ENCODE assay signal across 33 cellular contexts in genomic region chr20:887137-887536, GRCh38. TPM values are rescaled to one million over a fixed set of nuclear protein-coding genes. Genes with fewer than 3 reads are reported as not detected.
"Had no signal": no experiment of that assay in that cellular context is flagged by ENCODE, and none has a peak within 500 bp of the region (broad histone marks: within the 10 kb centered on the region; RNA-seq: fewer than 3 reads in every experiment).

No MANE protein-coding gene starts in this region.

- H3K27ac Mint-ChIP-seq: activated CD4-positive, alpha-beta T cell treated with anti-CD3 and anti-CD28 coated beads, Interleukin-2, amount 10 ng/mL, durations not matched to agents 24 days and 14 days; activated CD8-positive, alpha-beta T cell treated with anti-CD3 and anti-CD28 coated beads for 36 hours; activated naive CD4-positive, alpha-beta T cell treated with anti-CD3 and anti-CD28 coated beads, Interleukin-2, amount 10 ng/mL, durations not matched to agents 7 days and 5 days; activated naive CD8-positive, alpha-beta T cell; activated naive CD8-positive, alpha-beta T cell treated with anti-CD3 and anti-CD28 coated beads, Interleukin-2, amount 50 U/mL, for 24 hours had no signal

- H3K9ac ChIP-seq: KMS-11 had no signal

- H3K27me3 ChIP-seq: Peyer's patch had no signal

- H3K27ac ChIP-seq: KMS-11, Peyer's patch had no signal

- H3K4me3 ChIP-seq: Peyer's patch had no signal

- H3K36me3 ChIP-seq: Peyer's patch had no signal

- H3K36me3 Mint-ChIP-seq: activated naive CD4-positive, alpha-beta T cell treated with anti-CD3 and anti-CD28 coated beads, Interleukin-2, amount 10 ng/mL, durations not matched to agents 7 days and 5 days; activated naive CD8-positive, alpha-beta T cell; brain had no signal

- DNase-seq: activated CD4-positive, alpha-beta T cell treated with anti-CD3 and anti-CD28 coated beads, Interleukin-2, amount 10 ng/mL, durations not matched to agents 24 days and 14 days; activated CD4-positive, alpha-beta T cell treated with anti-CD3 and anti-CD28 coated beads, Interleukin-2, amount 50 U/mL, for 4 hours; activated CD8-positive, alpha-beta T cell treated with anti-CD3 and anti-CD28 coated beads for 36 hours; activated effector memory CD4-positive, alpha-beta T cell treated with Interleukin-2 at 50 U/mL for 16 hours; activated naive CD4-positive, alpha-beta T cell treated with anti-CD3 and anti-CD28 coated beads, Interleukin-2, amount 10 ng/mL, durations not matched to agents 7 days and 5 days; activated naive CD8-positive, alpha-beta T cell treated with anti-CD3 and anti-CD28 coated beads, Interleukin-2, amount 50 U/mL, for 24 hours; activated T-cell treated with anti-CD3 and anti-CD28 coated beads, Interleukin-2, amount 50 U/mL, for 4 hours; anterior cingulate cortex; central memory CD4-positive, alpha-beta T cell; NCI-H1105; NCI-H1417 treated with DMSO at 0.1 percent for 48 hours; NCI-H187 treated with DMSO at 0.1 percent for 48 hours; NCI-H2081; NCI-H2171 treated with DMSO at 0.1 percent for 48 hours; NCI-H2227 treated with DMSO at 0.1 percent for 48 hours; NCI-H446; NCI-H510A treated with DMSO at 0.1 percent for 48 hours; NCI-H774; PC-3; Peyer's patch; RPMI8226; SIG-M5; SW 1271; T-helper 1 cell; T-helper 2 cell; T-helper 9 cell had no signal

- H3K9me3 ChIP-seq: Peyer's patch had no signal

- ATAC-seq: activated CD8-positive, alpha-beta T cell treated with anti-CD3 and anti-CD28 coated beads for 36 hours; activated naive CD8-positive, alpha-beta T cell treated with anti-CD3 and anti-CD28 coated beads, Interleukin-2, amount 50 U/mL, for 24 hours; activated T-cell treated with anti-CD3 and anti-CD28 coated beads, Interleukin-2, amount 50 U/mL, for 4 hours; Right ventricle myocardium inferior had no signal

- H3K9me3 Mint-ChIP-seq: activated CD4-positive, alpha-beta T cell treated with anti-CD3 and anti-CD28 coated beads, Interleukin-2, amount 10 ng/mL, durations not matched to agents 24 days and 14 days; activated CD8-positive, alpha-beta T cell treated with anti-CD3 and anti-CD28 coated beads for 36 hours; activated naive CD4-positive, alpha-beta T cell treated with anti-CD3 and anti-CD28 coated beads, Interleukin-2, amount 10 ng/mL, durations not matched to agents 7 days and 5 days; activated naive CD8-positive, alpha-beta T cell treated with anti-CD3 and anti-CD28 coated beads, Interleukin-2, amount 50 U/mL, for 24 hours; activated T-cell treated with anti-CD3 and anti-CD28 coated beads, Interleukin-2, amount 50 U/mL, for 4 hours; brain had no signal

- H3K4me3 Mint-ChIP-seq: activated CD4-positive, alpha-beta T cell treated with anti-CD3 and anti-CD28 coated beads, Interleukin-2, amount 10 ng/mL, durations not matched to agents 24 days and 14 days; activated CD8-positive, alpha-beta T cell treated with anti-CD3 and anti-CD28 coated beads for 36 hours; activated naive CD4-positive, alpha-beta T cell treated with anti-CD3 and anti-CD28 coated beads, Interleukin-2, amount 10 ng/mL, durations not matched to agents 7 days and 5 days; activated naive CD8-positive, alpha-beta T cell; activated naive CD8-positive, alpha-beta T cell treated with anti-CD3 and anti-CD28 coated beads, Interleukin-2, amount 50 U/mL, for 24 hours; activated T-cell treated with anti-CD3 and anti-CD28 coated beads, Interleukin-2, amount 50 U/mL, for 4 hours; brain had no signal

RNA-seq across cellular contexts. Expression of gene ANGPT4, which starts 29.0 kb away (rescaled TPM):
- total RNA-seq: activated CD4-positive, alpha-beta T cell treated with anti-CD3 and anti-CD28 coated beads, Interleukin-2, amount 10 ng/mL, durations not matched to agents 24 days and 14 days; activated CD8-positive, alpha-beta T cell treated with anti-CD3 and anti-CD28 coated beads for 36 hours; activated T-cell treated with anti-CD3 and anti-CD28 coated beads, Interleukin-2, amount 50 U/mL, for 4 hours; LHCN-M2; M059J; PC-3; SK-MEL-5 had no signal
